ENCODE assay signal across 19 cellular contexts in genomic region chr6:75222261-75222660, GRCh38. TPM values are rescaled to one million over a fixed set of nuclear protein-coding genes. Genes with fewer than 3 reads are reported as not detected.
DNase-seq lines count a peak whose midpoint lies in the region; ATAC-seq, FAIRE-seq and TF ChIP-seq lines count a peak whose summit lies in the region.
"Had no signal": no experiment of that assay in that cellular context is flagged by ENCODE, and none has a peak within 500 bp of the region (broad histone marks: within the 10 kb centered on the region; RNA-seq: fewer than 3 reads in every experiment).

No MANE protein-coding gene starts in this region.

- DNase-seq in left ventricle myocardium superior: no peak
- DNase-seq in right atrium auricular region (ENCODE audit: low spot score): no peak
- DNase-seq in kidney: no peak
- no peak for DNase-seq in aorta
- DNase-seq: ACHN; BE2C; Caco-2; CD4-positive, alpha-beta T cell; HCEC 1CT had no signal

- intact Hi-C loops in left ventricle myocardium superior (cut with micrococcal nuclease) (no loop called here), kidney (cut with DNase I) (no loop called here), aorta (cut with DNase I) (no loop called here)

- H3K36me3 ChIP-seq in right atrium auricular region (no peaks in the 10 kb centered on the region), kidney (ENCODE audit: control insufficient read depth in 1 of 2, insufficient read depth in 2 of 2, low read length in 2 of 2) (no peaks in the 10 kb centered on the region), subcutaneous abdominal adipose tissue (ENCODE audit: control insufficient read depth in 5 of 5, insufficient read depth in 5 of 5, low read length in 5 of 5) (no peaks in the 10 kb centered on the region), aorta (ENCODE audit: control insufficient read depth in 1 of 2, insufficient read depth in 2 of 2, low read length in 1 of 2) (no peaks in the 10 kb centered on the region)
- H3K36me3 ChIP-seq: BE2C had no signal

- no peaks in the 10 kb centered on the region for H3K4me1 ChIP-seq in right atrium auricular region
- peaks cover 0 to 9% of the 10 kb centered on the region in 2 donors for H3K4me1 ChIP-seq in kidney (ENCODE audit: control insufficient read depth in 1 of 2, insufficient read depth in 1 of 2, low read depth in 1 of 2, low read length in 2 of 2)
- peaks cover 8 to 37% (median 22%) of the 10 kb centered on the region in 5 donors for H3K4me1 ChIP-seq in subcutaneous abdominal adipose tissue (ENCODE audit: control insufficient read depth in 5 of 5, insufficient read depth in 5 of 5, low read length in 5 of 5)
- no peaks in the 10 kb centered on the region for H3K4me1 ChIP-seq in aorta (ENCODE audit: control insufficient read depth in 1 of 2, insufficient read depth in 2 of 2, low read length in 2 of 2)
- H3K4me1 ChIP-seq: BE2C, Caco-2 had no signal

- H3K27me3 ChIP-seq in right atrium auricular region (no peaks in the 10 kb centered on the region), subcutaneous abdominal adipose tissue (ENCODE audit: control insufficient read depth in 5 of 5, insufficient read depth in 4 of 5, low read length in 5 of 5) (no peaks in the 10 kb centered on the region), aorta (ENCODE audit: control insufficient read depth in 1 of 2, insufficient read depth in 2 of 2, low read length in 1 of 2) (no peaks in the 10 kb centered on the region)
- H3K27me3 ChIP-seq: BE2C had no signal

- FAIRE-seq in endometrium (lab: Jason Lieb, UNC) (peak; percentile 55), kidney (lab: Jason Lieb, UNC) (peak; percentile 71)
- FAIRE-seq: A204.1, D721Med, G401.6, GM12891, GM19239 had no signal

- ATAC-seq in left ventricle myocardium superior (peak; percentile 41), HG02588 (IDR thresholded peaks at IDR 0.05; ENCODE audit: unreplicated experiment) (no peak), aorta (ENCODE audit: low FRiP score) (no peak)

- H3K27ac ChIP-seq in right atrium auricular region (no peak overlapping the region), kidney (ENCODE audit: low read depth in 2 of 2, low read length in 2 of 2) (peak overlapping the region in 1 of 2 donors; percentile 78), subcutaneous abdominal adipose tissue (ENCODE audit: low read depth, low read length) (peak overlapping the region; percentile 89), aorta (ENCODE audit: low read depth in 1 of 2, low read length in 2 of 2) (no peak overlapping the region)
- H3K27ac ChIP-seq: C4-2B, HL-60 had no signal

- TF ChIP-seq CTCF in right atrium auricular region (IDR thresholded peaks at IDR 0.05) (no peak), kidney (IDR thresholded peaks at IDR 0.05; ENCODE audit: borderline replicate concordance, extremely low read depth, insufficient read depth) (no peak)

- no peak overlapping the region for H3K9ac ChIP-seq in kidney (ENCODE audit: low read length in 2 of 2)
- peak overlapping the region in 1 of 5 donors; percentile 22 for H3K9ac ChIP-seq in subcutaneous abdominal adipose tissue (ENCODE audit: low read length in 5 of 5)

- H3K4me3 ChIP-seq in right atrium auricular region: no peak overlapping the region
- no peak overlapping the region for H3K4me3 ChIP-seq in kidney (ENCODE audit: low read length in 2 of 2)
- H3K4me3 ChIP-seq in subcutaneous abdominal adipose tissue (ENCODE audit: low read depth in 1 of 5, low read length in 5 of 5): no peak overlapping the region
- no peak overlapping the region for H3K4me3 ChIP-seq in aorta (ENCODE audit: low read length in 2 of 2)

- H3K9me3 ChIP-seq in right atrium auricular region (no peaks in the 10 kb centered on the region), kidney (ENCODE audit: control insufficient read depth in 1 of 2, low read length in 2 of 2) (no peaks in the 10 kb centered on the region), subcutaneous abdominal adipose tissue (ENCODE audit: control insufficient read depth in 5 of 5, low read length in 5 of 5) (no peaks in the 10 kb centered on the region), aorta (ENCODE audit: control insufficient read depth, low read length) (no peaks in the 10 kb centered on the region)
- H3K9me3 ChIP-seq: BE2C, Caco-2 had no signal

RNA-seq across cellular contexts. Expression of gene COL12A1, which starts 16.4 kb away (rescaled TPM):
- total RNA-seq in left ventricle myocardium superior (9.5 TPM), right atrium auricular region (10 to 100 TPM; 28.6 to 29.7 TPM), kidney (28.3 TPM), aorta (100 to 1,000 TPM; 150 to 214 TPM)
- polyA plus RNA-seq in kidney (ENCODE audit: insufficient read depth, low read depth, low replicate concordance) (12.3 TPM), aorta (10 to 100 TPM; 11.8 to 43.5 TPM)
- total RNA-seq: CD4-positive, alpha-beta T cell had no signal

RNA-seq across cellular contexts. Expression of gene COX7A2, which starts 21.3 kb away (rescaled TPM):
- total RNA-seq in left ventricle myocardium superior (911 TPM), right atrium auricular region (1,000 to 10,000 TPM in 1 of 2 donors, 100 to 1,000 TPM in 1; 647 to 2,028 TPM), kidney (315 TPM), aorta (100 to 1,000 TPM; 199 to 312 TPM)
- polyA plus RNA-seq in kidney (ENCODE audit: insufficient read depth, low read depth, low replicate concordance) (812 TPM), aorta (1,000 to 10,000 TPM in 1 of 2 donors, 100 to 1,000 TPM in 1; 299 to 1,052 TPM)
